8 cellular contexts compared by ENCODE assay signal in the genomic region with DNA sequence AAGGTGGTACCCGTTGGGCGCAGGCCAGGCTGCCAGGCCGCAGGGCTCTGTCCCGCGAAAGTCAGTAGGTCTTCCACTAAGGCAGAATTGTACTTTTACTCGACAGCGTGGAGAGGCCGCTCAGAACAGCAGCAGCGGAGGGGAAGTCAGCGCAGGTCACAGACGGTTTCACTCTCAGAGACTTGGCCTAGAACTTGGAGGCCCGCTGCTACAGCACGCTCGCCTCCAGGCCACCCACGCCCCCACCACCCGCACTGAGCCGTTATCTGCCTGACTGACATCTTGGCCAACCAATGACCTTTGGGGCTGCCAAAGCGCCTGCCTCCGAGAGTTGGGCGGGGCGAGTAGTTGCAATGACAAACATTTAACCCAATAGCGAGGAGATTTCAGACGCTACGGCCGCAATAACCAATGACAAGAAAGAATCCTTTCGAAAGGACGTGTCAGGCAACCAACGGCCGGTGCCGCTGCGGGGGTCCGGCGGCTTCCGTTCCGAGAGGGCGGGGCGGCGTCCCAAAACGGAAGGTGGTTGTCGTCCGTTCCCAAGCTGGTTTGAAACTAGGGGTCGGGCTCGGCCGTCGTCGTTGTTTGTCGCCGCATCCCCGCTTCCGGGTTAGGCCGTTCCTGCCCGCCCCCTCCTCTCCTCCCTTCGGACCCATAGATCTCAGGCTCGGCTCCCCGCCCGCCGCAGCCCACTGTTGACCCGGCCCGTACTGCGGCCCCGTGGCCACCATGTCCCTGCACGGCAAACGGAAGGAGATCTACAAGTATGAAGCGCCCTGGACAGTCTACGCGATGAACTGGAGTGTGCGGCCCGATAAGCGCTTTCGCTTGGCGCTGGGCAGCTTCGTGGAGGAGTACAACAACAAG. TPM values are rescaled to one million over a fixed set of nuclear protein-coding genes. Genes with fewer than 3 reads are reported as not detected.
DNase-seq lines count a peak whose midpoint lies in the region; ATAC-seq and TF ChIP-seq lines count a peak whose summit lies in the region.

A gene with protein sequence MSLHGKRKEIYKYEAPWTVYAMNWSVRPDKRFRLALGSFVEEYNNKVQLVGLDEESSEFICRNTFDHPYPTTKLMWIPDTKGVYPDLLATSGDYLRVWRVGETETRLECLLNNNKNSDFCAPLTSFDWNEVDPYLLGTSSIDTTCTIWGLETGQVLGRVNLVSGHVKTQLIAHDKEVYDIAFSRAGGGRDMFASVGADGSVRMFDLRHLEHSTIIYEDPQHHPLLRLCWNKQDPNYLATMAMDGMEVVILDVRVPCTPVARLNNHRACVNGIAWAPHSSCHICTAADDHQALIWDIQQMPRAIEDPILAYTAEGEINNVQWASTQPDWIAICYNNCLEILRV (plus strand): TSS at position 532 of the 870 bp plus-strand sequence. CDS start 201 bp downstream, at position 733.

- BruUV-seq in IMR-90 (replicated peaks; lab: Mats Ljungman, UMichigan) = TSS peak; percentile 27

- TF ChIP-seq CTCF in IMR-90 (conservative IDR thresholded peaks at IDR 0.05; ENCODE audit: low read depth, low read length) = peak; percentile 2; the same call in 1 of the 2 replicates

- intact Hi-C loops in IMR-90 (cut with micrococcal nuclease) = loop anchor here (2.0 kb wide), 2 partner anchors 117 to 125 kb away; no protein-coding TSS in a partner anchor

- H3K18ac ChIP-seq in IMR-90 (ENCODE audit: low read depth, low read length) = peak within 1 kb of the TSS; percentile 48

- peak within 1 kb of the TSS; percentile 52 to 96 for H4K8ac ChIP-seq in IMR-90 (ENCODE audit: low read depth in 2 of 2, low read length in 2 of 2)

- H3K56ac ChIP-seq in IMR-90 (ENCODE audit: extremely low read depth, insufficient read depth, low read length) = peak within 1 kb of the TSS; percentile 90

- ATAC-seq in GM21528 (IDR thresholded peaks at IDR 0.05; ENCODE audit: low FRiP score, unreplicated experiment) = peak; percentile 94
- ATAC-seq in IMR-90 (ENCODE audit: low read depth) = peak; percentile 96

- H3K14ac ChIP-seq in IMR-90 (replicated peaks; ENCODE audit: low read depth, low read length) = peak within 1 kb of the TSS; percentile 93

- H4K20me1 ChIP-seq in IMR-90 (ENCODE audit: insufficient read depth, low read length) = peaks cover 42% of the 10 kb centered on the region

- peak; percentile 64; the same call in 1 of the 2 replicates for TF ChIP-seq POLR2A in IMR-90 (IDR thresholded peaks at IDR 0.05; ENCODE audit: low read depth, low read length)

- peak within 1 kb of the TSS; percentile 81 for H2AK5ac ChIP-seq in IMR-90 (ENCODE audit: low read depth, low read length)

- H3K4me3 ChIP-seq in IMR-90 (ENCODE audit: insufficient read depth, low read depth, low read length) (peak within 1 kb of the TSS; percentile 80), mononuclear cell (ENCODE audit: low read length) (peak within 1 kb of the TSS; percentile 82)

- in situ Hi-C loops in IMR-90 (cut with MboI; ENCODE audit: low sequenced_read_pairs) = no loop called here

- H2AK9ac ChIP-seq in IMR-90 (replicated peaks; ENCODE audit: low read depth, low read length, poor library complexity) = peak within 1 kb of the TSS; percentile 96

- no peaks in the 10 kb centered on the region for H3K9me3 ChIP-seq in IMR-90 (ENCODE audit: control insufficient read depth, insufficient read depth, low read length)
- no peaks in the 10 kb centered on the region for H3K9me3 ChIP-seq in mononuclear cell (ENCODE audit: low read depth, low read length)

- dilution Hi-C loops in IMR-90 (cut with HindIII; ENCODE audit: low sequenced_read_pairs, unreplicated experiment) = no loop called here

- peak within 1 kb of the TSS; percentile 99 for H3K23ac ChIP-seq in IMR-90 (ENCODE audit: low read depth, low read length)

- H4K5ac ChIP-seq in IMR-90 (ENCODE audit: low read depth, low read length) = peak within 1 kb of the TSS; percentile 80

- H2BK120ac ChIP-seq in IMR-90 (ENCODE audit: low read depth, low read length) = peak within 1 kb of the TSS; percentile 67

- peak within 1 kb of the TSS; percentile 86 for H2BK5ac ChIP-seq in IMR-90 (ENCODE audit: low read depth, low read length, poor library complexity, severe bottlenecking)

- H2BK15ac ChIP-seq in IMR-90 (ENCODE audit: low read depth, low read length) = peak within 1 kb of the TSS; percentile 23; the same call in 1 of the 3 replicates

- peaks cover 11% of the 10 kb centered on the region for H3K9me1 ChIP-seq in IMR-90 (ENCODE audit: insufficient read depth, low read length)

- H3K4ac ChIP-seq in IMR-90 (ENCODE audit: low read depth, low read length) = peak within 1 kb of the TSS; percentile 84

- H3K27me3 ChIP-seq in IMR-90 (ENCODE audit: control insufficient read depth, insufficient read depth, low read length) (no peaks in the 10 kb centered on the region), mononuclear cell (ENCODE audit: insufficient read depth, low read length) (no peaks in the 10 kb centered on the region)

- H3K9ac ChIP-seq in IMR-90 (ENCODE audit: low read depth, low read length) = peak within 1 kb of the TSS; percentile 85

- H3K79me1 ChIP-seq in IMR-90 (ENCODE audit: low read depth in 1 of 2, low read length in 2 of 2) = peaks cover 9 to 39% of the 10 kb centered on the region in 2 experiments; a peak in 3 of 4 replicates

- H2BK20ac ChIP-seq in IMR-90 (ENCODE audit: low read depth, low read length) = no peak within 1 kb of the TSS

- POLR2A ChIA-PET in IMR-90 (lab: Charles Lee; ENCODE audit: unreplicated experiment) = interaction anchor here (0.6 to 0.7 kb wide), 2 partner anchors 18 to 936 kb away, joined by 4 to 16 read pairs; no protein-coding TSS in a partner anchor

- H3K36me3 ChIP-seq in IMR-90 (ENCODE audit: control insufficient read depth, insufficient read depth, low read length) = no peaks in the 10 kb centered on the region

- DNase-seq in DMS 273 (lab: John Stamatoyannopoulos, UW; ENCODE audit: unreplicated experiment) (peak; percentile 100), IMR-90 (peak; percentile 100), OCI-M1 (lab: John Stamatoyannopoulos, UW) (peak; percentile 99), activated T-cell treated with anti-CD3 and anti-CD28 coated beads for 24 hours (ENCODE audit: low read depth) (peak; percentile 100), epidermal melanocyte (ENCODE audit: insufficient read length, low spot score) (peak; percentile 100)
- DNase-seq in stimulated activated CD8-positive, alpha-beta memory T cell treated with anti-CD3 and anti-CD28 coated beads, Interleukin-4, amount 100 ng/mL, for 1 hour (ENCODE audit: low read depth in 2 of 2, low spot score in 1 of 2) = peak; percentile 97 to 99

- peak within 1 kb of the TSS; percentile 91 for H4K91ac ChIP-seq in IMR-90 (ENCODE audit: insufficient read depth, low read depth, low read length)

- 0% methylated on average over 49 of the region's 72 CpGs; no CpG with 5 or more reads in 1 of the 2 experiments for WGBS in IMR-90 (ENCODE audit: extremely low coverage in 2 of 2, insufficient read length in 1 of 2), 2 experiments

- H3K4me1 ChIP-seq in IMR-90 (ENCODE audit: control insufficient read depth, insufficient read depth, low read length) (peaks cover 3% of the 10 kb centered on the region), mononuclear cell (ENCODE audit: insufficient read depth, low read length) (peaks cover 49% of the 10 kb centered on the region)

- H3K4me2 ChIP-seq in IMR-90 (ENCODE audit: low read depth, low read length) = peak within 1 kb of the TSS; percentile 99

- no peak for TF ChIP-seq RAD21 in IMR-90 (IDR thresholded peaks at IDR 0.05; ENCODE audit: low read length)

- H2AFZ ChIP-seq in IMR-90 (replicated peaks; ENCODE audit: low read length, poor library complexity) = peak within 1 kb of the TSS; percentile 96

- H3K27ac ChIP-seq in IMR-90 (ENCODE audit: insufficient read depth, low read length) = peak within 1 kb of the TSS; percentile 76

- CTCF ChIA-PET in IMR-90 (lab: Yijun Ruan, JAX) = interaction anchor here (0.5 kb wide), 1 partner anchor 65 kb away, joined by 3 read pairs; no protein-coding TSS in a partner anchor

TF ChIP-seq in IMR-90, 13 proteins besides CTCF, POLR2A, EP300 and RAD21:
- TF ChIP-seq MAFK (IDR thresholded peaks at IDR 0.05; ENCODE audit: low read depth, low read length) = no peak
- TF ChIP-seq MAZ (IDR thresholded peaks at IDR 0.05; ENCODE audit: borderline replicate concordance, low read depth, low read length) = peak; percentile 80
- TF ChIP-seq, protein P1, sequence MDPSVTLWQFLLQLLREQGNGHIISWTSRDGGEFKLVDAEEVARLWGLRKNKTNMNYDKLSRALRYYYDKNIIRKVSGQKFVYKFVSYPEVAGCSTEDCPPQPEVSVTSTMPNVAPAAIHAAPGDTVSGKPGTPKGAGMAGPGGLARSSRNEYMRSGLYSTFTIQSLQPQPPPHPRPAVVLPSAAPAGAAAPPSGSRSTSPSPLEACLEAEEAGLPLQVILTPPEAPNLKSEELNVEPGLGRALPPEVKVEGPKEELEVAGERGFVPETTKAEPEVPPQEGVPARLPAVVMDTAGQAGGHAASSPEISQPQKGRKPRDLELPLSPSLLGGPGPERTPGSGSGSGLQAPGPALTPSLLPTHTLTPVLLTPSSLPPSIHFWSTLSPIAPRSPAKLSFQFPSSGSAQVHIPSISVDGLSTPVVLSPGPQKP (IDR thresholded peaks at IDR 0.05; ENCODE audit: borderline replicate concordance, low read depth, low read length) = no peak
- peak; percentile 69 for TF ChIP-seq MXI1 (IDR thresholded peaks at IDR 0.05; ENCODE audit: borderline replicate concordance, low read depth, low read length)
- peak; percentile 70; the same call in 1 of the 2 replicates for TF ChIP-seq FOS (IDR thresholded peaks at IDR 0.05; ENCODE audit: low read depth, low read length)
- TF ChIP-seq RFX5 (IDR thresholded peaks at IDR 0.05; ENCODE audit: low read depth, low read length) = no peak
- no peak for TF ChIP-seq RCOR1 (IDR thresholded peaks at IDR 0.05; ENCODE audit: insufficient replicate concordance, low read length)
- no peak for TF ChIP-seq CHD1 (IDR thresholded peaks at IDR 0.05; ENCODE audit: low read depth, low read length)
- no peak for TF ChIP-seq CEBPB (IDR thresholded peaks at IDR 0.05; ENCODE audit: low read depth, low read length)
- TF ChIP-seq NFE2L2 (IDR thresholded peaks at IDR 0.05; ENCODE audit: low read depth, low read length) = no peak
- peak; percentile 54; the same call in 1 of the 2 replicates for TF ChIP-seq BHLHE40 (IDR thresholded peaks at IDR 0.05; ENCODE audit: low read depth, low read length)

RNA-seq across cellular contexts. Expression of the gene that starts here (rescaled TPM):
- 31.4 and 40.9 TPM in 2 replicates for total RNA-seq in IMR-90 (2012; rRNA removed)
- polyA plus RNA-seq in IMR-90 (2012; rRNA removed) = 52.4 and 52.8 TPM in 2 replicates
- polyA plus RNA-seq in IMR-90 (2012; cell fraction: cytosol; rRNA removed) = 27.7 and 39.4 TPM in 2 replicates
- 31.4 and 38.7 TPM in 2 replicates for polyA plus RNA-seq in IMR-90 (2012; cell fraction: nucleus; rRNA removed; ENCODE audit: low replicate concordance)
- total RNA-seq in mononuclear cell = 5.4 TPM

Comparison
In these comparisons a context has a peak if more than half of its experiments do, and no peak if none do; other contexts are left out.
1. Peak in every context shown above with its lines: DNase-seq, ATAC-seq, H3K4me3 ChIP-seq and H3K27ac ChIP-seq.